24 cellular contexts compared by ENCODE assay signal in genomic region chr5:72255237-72255636, GRCh38.
"Had no signal": no experiment of that assay in that cellular context is flagged by ENCODE, and none has a peak within 500 bp of the region (broad histone marks: within the 10 kb centered on the region; RNA-seq: fewer than 3 reads in every experiment).

No MANE protein-coding gene starts in this region.

- H3K4me3 ChIP-seq: esophagus squamous epithelium, tibial artery, uterus had no signal

- H3K27me3 ChIP-seq: brain microvascular endothelial cell, esophagus squamous epithelium, tibial artery, uterus had no signal

- H3K4me3 Mint-ChIP-seq: activated CD8-positive, alpha-beta T cell treated with anti-CD3 and anti-CD28 coated beads, Interleukin-2, amount 10 ng/mL, durations not matched to agents 7 days and 5 days; activated T-cell treated with anti-CD3 and anti-CD28 coated beads, Interleukin-2, amount 50 U/mL, for 4 hours; immature natural killer cell; naive B cell; neural crest cell; T-helper 2 cell treated with Interferon-gamma antibody and Interleukin-4, amounts not matched to agents 5 μg/mL and 100 μg/mL, for 36 hours had no signal

- ATAC-seq: activated CD8-positive, alpha-beta T cell treated with anti-CD3 and anti-CD28 coated beads, Interleukin-2, amount 10 ng/mL, durations not matched to agents 7 days and 5 days; activated T-cell treated with anti-CD3 and anti-CD28 coated beads, Interleukin-2, amount 50 U/mL, for 4 hours; left ventricle myocardium superior had no signal

- H3K36me3 ChIP-seq: brain microvascular endothelial cell, tibial artery, uterus had no signal

- H3K9me3 ChIP-seq: esophagus squamous epithelium, tibial artery, uterus had no signal

- FAIRE-seq: TTC549 had no signal

- H3K27ac ChIP-seq: brain microvascular endothelial cell, esophagus squamous epithelium, tibial artery, uterus had no signal

- H3K4me1 ChIP-seq: uterus had no signal

- H3K4me1 Mint-ChIP-seq: neural crest cell had no signal

- H3K9me3 Mint-ChIP-seq: activated T-cell treated with anti-CD3 and anti-CD28 coated beads, Interleukin-2, amount 50 U/mL, for 4 hours; immature natural killer cell; naive B cell; neural crest cell; T-helper 2 cell treated with Interferon-gamma antibody and Interleukin-4, amounts not matched to agents 5 μg/mL and 100 μg/mL, for 36 hours had no signal

- H3K27me3 Mint-ChIP-seq: naive B cell, progenitor cell of endocrine pancreas had no signal

- DNase-seq: activated CD4-positive, alpha-beta T cell treated with anti-CD3 and anti-CD28 coated beads for 48 hours; activated CD4-positive, CD25-positive, alpha-beta regulatory T cell; activated CD8-positive, alpha-beta T cell treated with anti-CD3 and anti-CD28 coated beads, Interleukin-2, amount 10 ng/mL, durations not matched to agents 7 days and 5 days; activated effector memory CD4-positive, alpha-beta T cell treated with Interleukin-2 at 50 U/mL for 16 hours; activated naive CD4-positive, alpha-beta T cell treated with anti-CD3 and anti-CD28 coated beads, Interleukin-2, amount 50 U/mL, for 16 hours; activated T-cell treated with anti-CD3 and anti-CD28 coated beads, Interleukin-2, amount 50 U/mL, for 4 hours; aorta; brain microvascular endothelial cell; effector CD8-positive, alpha-beta T cell; esophagus squamous epithelium; immature natural killer cell; kidney glomerular epithelial cell; left ventricle myocardium superior; naive B cell; stimulated activated CD4-positive, alpha-beta T cell treated with anti-CD3 and anti-CD28 coated beads, Interleukin-12 subunit alpha, Interleukin-12 subunit beta, amount 100 ng/mL, for 4 hours; stimulated activated CD4-positive, alpha-beta T cell treated with anti-CD3 and anti-CD28 coated beads, Interleukin-1b, Interleukin-23, amount 100 ng/mL, for 48 hours; stimulated activated CD8-positive, alpha-beta memory T cell treated with anti-CD3 and anti-CD28 coated beads, Interleukin-4, amount 100 ng/mL, for 48 hours; stimulated activated naive CD4-positive, alpha-beta T cell; tibial artery; uterus had no signal

- H3K27ac Mint-ChIP-seq: activated CD8-positive, alpha-beta T cell treated with anti-CD3 and anti-CD28 coated beads, Interleukin-2, amount 10 ng/mL, durations not matched to agents 7 days and 5 days; immature natural killer cell; progenitor cell of endocrine pancreas; T-helper 2 cell treated with Interferon-gamma antibody and Interleukin-4, amounts not matched to agents 5 μg/mL and 100 μg/mL, for 36 hours had no signal
